1 cellular context compared by ENCODE assay signal in the genomic region with DNA sequence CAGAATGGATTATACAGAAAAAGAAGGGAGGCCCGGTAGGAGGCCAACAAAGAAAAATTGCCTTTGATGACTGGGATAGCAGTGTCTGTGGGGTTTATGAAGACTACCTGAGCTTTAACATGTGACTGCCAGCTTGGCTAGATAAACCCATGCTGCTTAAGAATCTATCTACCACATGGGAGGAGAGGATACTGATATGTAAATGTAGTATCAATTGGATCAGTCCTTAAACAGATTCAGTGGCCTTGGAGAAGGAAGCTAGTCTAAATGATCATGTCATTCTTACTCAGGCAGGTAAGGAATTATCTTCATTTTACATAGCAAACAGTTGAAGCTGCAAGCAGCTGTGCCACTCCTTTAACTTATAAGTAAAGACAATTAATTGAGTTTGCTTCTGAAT.
TF ChIP-seq lines count a peak whose summit lies in the region.

No MANE protein-coding gene starts in this region.

TF ChIP-seq in GM23338, 12 proteins besides CTCF, POLR2A, EP300 and RAD21 (continued from another document):
- TF ChIP-seq, protein P1, sequence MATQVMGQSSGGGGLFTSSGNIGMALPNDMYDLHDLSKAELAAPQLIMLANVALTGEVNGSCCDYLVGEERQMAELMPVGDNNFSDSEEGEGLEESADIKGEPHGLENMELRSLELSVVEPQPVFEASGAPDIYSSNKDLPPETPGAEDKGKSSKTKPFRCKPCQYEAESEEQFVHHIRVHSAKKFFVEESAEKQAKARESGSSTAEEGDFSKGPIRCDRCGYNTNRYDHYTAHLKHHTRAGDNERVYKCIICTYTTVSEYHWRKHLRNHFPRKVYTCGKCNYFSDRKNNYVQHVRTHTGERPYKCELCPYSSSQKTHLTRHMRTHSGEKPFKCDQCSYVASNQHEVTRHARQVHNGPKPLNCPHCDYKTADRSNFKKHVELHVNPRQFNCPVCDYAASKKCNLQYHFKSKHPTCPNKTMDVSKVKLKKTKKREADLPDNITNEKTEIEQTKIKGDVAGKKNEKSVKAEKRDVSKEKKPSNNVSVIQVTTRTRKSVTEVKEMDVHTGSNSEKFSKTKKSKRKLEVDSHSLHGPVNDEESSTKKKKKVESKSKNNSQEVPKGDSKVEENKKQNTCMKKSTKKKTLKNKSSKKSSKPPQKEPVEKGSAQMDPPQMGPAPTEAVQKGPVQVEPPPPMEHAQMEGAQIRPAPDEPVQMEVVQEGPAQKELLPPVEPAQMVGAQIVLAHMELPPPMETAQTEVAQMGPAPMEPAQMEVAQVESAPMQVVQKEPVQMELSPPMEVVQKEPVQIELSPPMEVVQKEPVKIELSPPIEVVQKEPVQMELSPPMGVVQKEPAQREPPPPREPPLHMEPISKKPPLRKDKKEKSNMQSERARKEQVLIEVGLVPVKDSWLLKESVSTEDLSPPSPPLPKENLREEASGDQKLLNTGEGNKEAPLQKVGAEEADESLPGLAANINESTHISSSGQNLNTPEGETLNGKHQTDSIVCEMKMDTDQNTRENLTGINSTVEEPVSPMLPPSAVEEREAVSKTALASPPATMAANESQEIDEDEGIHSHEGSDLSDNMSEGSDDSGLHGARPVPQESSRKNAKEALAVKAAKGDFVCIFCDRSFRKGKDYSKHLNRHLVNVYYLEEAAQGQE (IDR thresholded peaks at IDR 0.05; ENCODE audit: unreplicated experiment): no peak
- TF ChIP-seq POLR2AphosphoS5 (IDR thresholded peaks at IDR 0.05; ENCODE audit: low read depth): no peak
- TF ChIP-seq STAT1 (IDR thresholded peaks at IDR 0.05; ENCODE audit: unreplicated experiment): no peak
- no peak for TF ChIP-seq ZNF114 (CRISPR knock-in tag; IDR thresholded peaks at IDR 0.05)
- TF ChIP-seq, protein P2, sequence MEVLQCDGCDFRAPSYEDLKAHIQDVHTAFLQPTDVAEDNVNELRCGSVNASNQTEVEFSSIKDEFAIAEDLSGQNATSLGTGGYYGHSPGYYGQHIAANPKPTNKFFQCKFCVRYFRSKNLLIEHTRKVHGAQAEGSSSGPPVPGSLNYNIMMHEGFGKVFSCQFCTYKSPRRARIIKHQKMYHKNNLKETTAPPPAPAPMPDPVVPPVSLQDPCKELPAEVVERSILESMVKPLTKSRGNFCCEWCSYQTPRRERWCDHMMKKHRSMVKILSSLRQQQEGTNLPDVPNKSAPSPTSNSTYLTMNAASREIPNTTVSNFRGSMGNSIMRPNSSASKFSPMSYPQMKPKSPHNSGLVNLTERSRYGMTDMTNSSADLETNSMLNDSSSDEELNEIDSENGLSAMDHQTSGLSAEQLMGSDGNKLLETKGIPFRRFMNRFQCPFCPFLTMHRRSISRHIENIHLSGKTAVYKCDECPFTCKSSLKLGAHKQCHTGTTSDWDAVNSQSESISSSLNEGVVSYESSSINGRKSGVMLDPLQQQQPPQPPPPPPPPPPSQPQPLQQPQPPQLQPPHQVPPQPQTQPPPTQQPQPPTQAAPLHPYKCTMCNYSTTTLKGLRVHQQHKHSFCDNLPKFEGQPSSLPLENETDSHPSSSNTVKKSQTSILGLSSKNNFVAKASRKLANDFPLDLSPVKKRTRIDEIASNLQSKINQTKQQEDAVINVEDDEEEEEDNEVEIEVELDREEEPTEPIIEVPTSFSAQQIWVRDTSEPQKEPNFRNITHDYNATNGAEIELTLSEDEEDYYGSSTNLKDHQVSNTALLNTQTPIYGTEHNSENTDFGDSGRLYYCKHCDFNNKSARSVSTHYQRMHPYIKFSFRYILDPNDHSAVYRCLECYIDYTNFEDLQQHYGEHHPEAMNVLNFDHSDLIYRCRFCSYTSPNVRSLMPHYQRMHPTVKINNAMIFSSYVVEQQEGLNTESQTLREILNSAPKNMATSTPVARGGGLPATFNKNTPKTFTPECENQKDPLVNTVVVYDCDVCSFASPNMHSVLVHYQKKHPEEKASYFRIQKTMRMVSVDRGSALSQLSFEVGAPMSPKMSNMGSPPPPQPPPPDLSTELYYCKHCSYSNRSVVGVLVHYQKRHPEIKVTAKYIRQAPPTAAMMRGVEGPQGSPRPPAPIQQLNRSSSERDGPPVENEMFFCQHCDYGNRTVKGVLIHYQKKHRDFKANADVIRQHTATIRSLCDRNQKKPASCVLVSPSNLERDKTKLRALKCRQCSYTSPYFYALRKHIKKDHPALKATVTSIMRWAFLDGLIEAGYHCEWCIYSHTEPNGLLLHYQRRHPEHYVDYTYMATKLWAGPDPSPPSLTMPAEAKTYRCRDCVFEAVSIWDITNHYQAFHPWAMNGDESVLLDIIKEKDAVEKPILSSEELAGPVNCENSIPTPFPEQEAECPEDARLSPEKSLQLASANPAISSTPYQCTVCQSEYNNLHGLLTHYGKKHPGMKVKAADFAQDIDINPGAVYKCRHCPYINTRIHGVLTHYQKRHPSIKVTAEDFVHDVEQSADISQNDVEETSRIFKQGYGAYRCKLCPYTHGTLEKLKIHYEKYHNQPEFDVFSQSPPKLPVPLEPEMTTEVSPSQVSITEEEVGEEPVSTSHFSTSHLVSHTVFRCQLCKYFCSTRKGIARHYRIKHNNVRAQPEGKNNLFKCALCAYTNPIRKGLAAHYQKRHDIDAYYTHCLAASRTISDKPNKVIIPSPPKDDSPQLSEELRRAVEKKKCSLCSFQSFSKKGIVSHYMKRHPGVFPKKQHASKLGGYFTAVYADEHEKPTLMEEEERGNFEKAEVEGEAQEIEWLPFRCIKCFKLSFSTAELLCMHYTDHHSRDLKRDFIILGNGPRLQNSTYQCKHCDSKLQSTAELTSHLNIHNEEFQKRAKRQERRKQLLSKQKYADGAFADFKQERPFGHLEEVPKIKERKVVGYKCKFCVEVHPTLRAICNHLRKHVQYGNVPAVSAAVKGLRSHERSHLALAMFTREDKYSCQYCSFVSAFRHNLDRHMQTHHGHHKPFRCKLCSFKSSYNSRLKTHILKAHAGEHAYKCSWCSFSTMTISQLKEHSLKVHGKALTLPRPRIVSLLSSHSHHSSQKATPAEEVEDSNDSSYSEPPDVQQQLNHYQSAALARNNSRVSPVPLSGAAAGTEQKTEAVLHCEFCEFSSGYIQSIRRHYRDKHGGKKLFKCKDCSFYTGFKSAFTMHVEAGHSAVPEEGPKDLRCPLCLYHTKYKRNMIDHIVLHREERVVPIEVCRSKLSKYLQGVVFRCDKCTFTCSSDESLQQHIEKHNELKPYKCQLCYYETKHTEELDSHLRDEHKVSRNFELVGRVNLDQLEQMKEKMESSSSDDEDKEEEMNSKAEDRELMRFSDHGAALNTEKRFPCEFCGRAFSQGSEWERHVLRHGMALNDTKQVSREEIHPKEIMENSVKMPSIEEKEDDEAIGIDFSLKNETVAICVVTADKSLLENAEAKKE (CRISPR knock-in tag; IDR thresholded peaks at IDR 0.05): no peak
- no peak for TF ChIP-seq ZNF331 (CRISPR knock-in tag; IDR thresholded peaks at IDR 0.05; ENCODE audit: low read depth)
- no peak for TF ChIP-seq CREB1 (CRISPR knock-in tag; IDR thresholded peaks at IDR 0.05; ENCODE audit: low read depth)
